ENCODE assay signal across 8 cellular contexts in the genomic region with DNA sequence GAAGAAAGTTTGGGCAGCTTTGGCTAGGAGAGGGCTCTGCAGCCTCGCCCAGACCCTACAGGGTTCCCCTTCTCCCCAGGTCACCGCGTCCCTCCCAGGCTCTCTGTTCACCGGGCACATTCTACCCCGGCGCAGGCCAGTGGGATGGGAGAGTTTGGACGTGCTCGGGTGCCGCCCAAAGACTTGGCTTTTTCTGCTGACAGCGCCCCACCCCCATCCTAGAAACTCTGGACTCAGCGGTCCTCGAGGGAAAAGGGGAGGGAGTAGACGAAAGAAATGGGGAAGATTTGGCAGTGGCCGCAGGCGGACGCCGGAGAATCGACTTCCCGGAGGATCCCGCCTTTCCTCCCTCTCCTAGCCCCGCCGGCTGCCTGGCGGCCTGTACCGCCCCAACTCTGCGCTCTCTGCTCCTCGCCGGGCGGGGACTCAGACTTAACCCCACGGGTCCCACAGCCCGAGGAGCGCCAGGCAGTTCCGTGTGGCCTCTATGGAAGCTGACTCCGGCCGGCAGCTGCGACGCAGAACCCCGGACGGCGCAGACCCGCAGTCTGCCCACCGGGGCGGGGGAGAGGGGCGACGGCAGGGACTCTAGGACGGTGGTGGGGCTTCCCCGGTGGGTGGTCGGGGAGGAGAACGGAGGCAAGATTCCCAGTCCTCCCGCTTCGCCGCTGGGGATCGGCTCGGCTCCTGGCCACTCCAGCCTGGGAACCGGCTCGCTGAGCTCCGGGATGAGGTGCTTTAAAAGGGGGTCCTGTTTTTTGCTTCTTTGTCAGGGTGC. TPM values are rescaled to one million over a fixed set of nuclear protein-coding genes. Genes with fewer than 3 reads are reported as not detected.
A peak's percentile ranks its signal among the peaks of the same experiment; 100 is the strongest.
DNase-seq lines count a peak whose midpoint lies in the region; ATAC-seq and TF ChIP-seq lines count a peak whose summit lies in the region.

No MANE protein-coding gene starts in this region.

- H3K27ac ChIP-seq in ectodermal cell (ENCODE audit: insufficient read depth, low read depth, low read length, poor library complexity, severe bottlenecking), result no peak overlapping the region
- peak overlapping the region; percentile 95 for H3K27ac ChIP-seq in mesenchymal stem cell (ENCODE audit: low read length, poor library complexity, severe bottlenecking)
- H3K27ac ChIP-seq in vagina, result peak overlapping the region; percentile 89

- DNase-seq in GM10266 (ENCODE audit: extremely low spot score) (peak; percentile 52), NCI-H524 treated with DMSO at 0.1 percent for 48 hours (lab: John Stamatoyannopoulos, UW) (peak; percentile 19), mesenchymal stem cell (peak; percentile 26), vagina (ENCODE audit: extremely low spot score in 2 of 2) (no peak), germinal center (ENCODE audit: low spot score) (no peak), cerebellum (ENCODE audit: low spot score) (no peak)

- no peak overlapping the region for H3K18ac ChIP-seq in mesenchymal stem cell (ENCODE audit: low read depth in 1 of 2, low read length in 2 of 2)

- H4K8ac ChIP-seq in mesenchymal stem cell (ENCODE audit: low read length), result peak overlapping the region; percentile 31

- H3K27me3 ChIP-seq in ectodermal cell (ENCODE audit: control insufficient read depth, insufficient read depth, low read length, poor library complexity, severe bottlenecking) (peaks cover 98% of the 10 kb centered on the region), mesenchymal stem cell (ENCODE audit: control insufficient read depth in 1 of 2, insufficient read depth in 1 of 2, low read length in 2 of 2) (peaks cover 12 to 57% of the 10 kb centered on the region in 2 experiments), vagina (no peaks in the 10 kb centered on the region)

- no peak overlapping the region for H2BK15ac ChIP-seq in mesenchymal stem cell (ENCODE audit: low read depth, poor library complexity, severe bottlenecking)

- peak overlapping the region; percentile 73 for H3K4me2 ChIP-seq in mesenchymal stem cell (ENCODE audit: low read length, poor library complexity, severe bottlenecking)

- intact Hi-C loops in vagina (cut with DNase I), result no loop called here

- no peak overlapping the region for H3K4ac ChIP-seq in mesenchymal stem cell (ENCODE audit: low read depth in 1 of 2, low read length in 2 of 2)

- peak overlapping the region; percentile 83 for H3K9ac ChIP-seq in mesenchymal stem cell (ENCODE audit: low read length)

- peak overlapping the region; percentile 28 for H3K4me3 ChIP-seq in ectodermal cell (ENCODE audit: insufficient read depth, low read depth, low read length)
- H3K4me3 ChIP-seq in mesenchymal stem cell (ENCODE audit: insufficient read depth in 1 of 2, low read depth in 1 of 2, low read length in 2 of 2), result peak overlapping the region; percentile 60 to 86
- peak overlapping the region; percentile 54 to 59 for H3K4me3 ChIP-seq in vagina

- WGBS in ectodermal cell, 2 experiments, result 0% methylated on average over 56 of the region's 56 CpGs
- under 1% methylated on average over 49 of the region's 56 CpGs for WGBS in mesenchymal stem cell

- H3K4me1 ChIP-seq in ectodermal cell (ENCODE audit: control insufficient read depth, insufficient read depth, low read length), result peaks cover 34% of the 10 kb centered on the region
- H3K4me1 ChIP-seq in mesenchymal stem cell (ENCODE audit: control insufficient read depth, insufficient read depth, low read depth, low read length), result peaks cover 38% of the 10 kb centered on the region
- peaks cover 54% of the 10 kb centered on the region for H3K4me1 ChIP-seq in vagina

- no peak overlapping the region for H2AK5ac ChIP-seq in mesenchymal stem cell (ENCODE audit: low read length, severe bottlenecking)

- H2BK120ac ChIP-seq in mesenchymal stem cell (ENCODE audit: low read depth, low read length), result no peak overlapping the region

- H3K36me3 ChIP-seq in ectodermal cell (ENCODE audit: control insufficient read depth, insufficient read depth, low read length), result no peaks in the 10 kb centered on the region
- H3K36me3 ChIP-seq in mesenchymal stem cell (ENCODE audit: control insufficient read depth in 1 of 2, insufficient read depth in 2 of 2, low read depth in 1 of 2, low read length in 2 of 2), result peaks cover 0 to 8% of the 10 kb centered on the region in 2 experiments
- H3K36me3 ChIP-seq in vagina, result no peaks in the 10 kb centered on the region

- H2BK12ac ChIP-seq in mesenchymal stem cell (ENCODE audit: low read length in 2 of 2), result no peak overlapping the region

- ATAC-seq in HG02970 (IDR thresholded peaks at IDR 0.05; ENCODE audit: low FRiP score, unreplicated experiment), result no peak

- H3K79me1 ChIP-seq in mesenchymal stem cell (replicated peaks; ENCODE audit: low read length, poor library complexity, severe bottlenecking), result peaks cover 5% of the 10 kb centered on the region

- TF ChIP-seq CTCF in GM10266 (IDR thresholded peaks at IDR 0.05; ENCODE audit: control insufficient read depth, insufficient read depth, low read depth, missing control alignments) (no peak), vagina (IDR thresholded peaks at IDR 0.05) (no peak)

- H2BK5ac ChIP-seq in mesenchymal stem cell (ENCODE audit: low read depth, low read length, poor library complexity, severe bottlenecking), result peak overlapping the region; percentile 53

- H3K23ac ChIP-seq in mesenchymal stem cell (ENCODE audit: low read length in 2 of 2), result no peak overlapping the region

- H3K9me3 ChIP-seq in ectodermal cell (ENCODE audit: control insufficient read depth, low read length) (no peaks in the 10 kb centered on the region), mesenchymal stem cell (ENCODE audit: control insufficient read depth, low read length) (no peaks in the 10 kb centered on the region), vagina (no peaks in the 10 kb centered on the region)

- H2AFZ ChIP-seq in mesenchymal stem cell (ENCODE audit: low read depth, low read length), result no peak overlapping the region

- no peak overlapping the region for H4K91ac ChIP-seq in mesenchymal stem cell (ENCODE audit: low read length)

- TF ChIP-seq POLR2A in vagina (IDR thresholded peaks at IDR 0.05), result peak in 1 of 2 donors; percentile 33

- no peak overlapping the region for H3K14ac ChIP-seq in mesenchymal stem cell (ENCODE audit: low read length in 2 of 2)

RNA-seq across cellular contexts. Expression of gene SIX2, which starts 0.9 kb away (rescaled TPM):
- 0.76 TPM for polyA plus RNA-seq in ectodermal cell (2013, experiment 1 of 4)
- polyA plus RNA-seq in ectodermal cell (2013, experiment 2 of 4), result 0.57 TPM
- 0.48 TPM for polyA plus RNA-seq in ectodermal cell (2013, experiment 3 of 4)
- 1.2 TPM for polyA plus RNA-seq in ectodermal cell (2013, experiment 4 of 4)
- polyA plus RNA-seq in mesenchymal stem cell (2013, experiment 1 of 2), result 0.03 TPM
- 0.04 TPM for polyA plus RNA-seq in mesenchymal stem cell (2013, experiment 2 of 2)
- 16.7 TPM for total RNA-seq in vagina
- total RNA-seq in cerebellum, result 0.45 TPM

Comparison
In these comparisons a context has a peak if more than half of its experiments do, and no peak if none do; other contexts are left out.
1. DNase-seq: peak in GM10266 (single experiment), NCI-H524 treated with DMSO at 0.1 percent for 48 hours (single experiment) and mesenchymal stem cell (single experiment); none in vagina (0 of 2), germinal center (single experiment) and cerebellum (single experiment).
2. RNA of gene SIX2, which starts 0.9 kb away (total RNA-seq): 16.7 TPM in vagina (single experiment); 0.45 TPM in cerebellum (single experiment); every median in the first group is over 10 times any median in the second.
3. Peak in every context shown above with its lines, with median percentiles within 50 percentile points of each other: H3K4me3 ChIP-seq.